13 cellular contexts compared by ENCODE assay signal in the genomic region with DNA sequence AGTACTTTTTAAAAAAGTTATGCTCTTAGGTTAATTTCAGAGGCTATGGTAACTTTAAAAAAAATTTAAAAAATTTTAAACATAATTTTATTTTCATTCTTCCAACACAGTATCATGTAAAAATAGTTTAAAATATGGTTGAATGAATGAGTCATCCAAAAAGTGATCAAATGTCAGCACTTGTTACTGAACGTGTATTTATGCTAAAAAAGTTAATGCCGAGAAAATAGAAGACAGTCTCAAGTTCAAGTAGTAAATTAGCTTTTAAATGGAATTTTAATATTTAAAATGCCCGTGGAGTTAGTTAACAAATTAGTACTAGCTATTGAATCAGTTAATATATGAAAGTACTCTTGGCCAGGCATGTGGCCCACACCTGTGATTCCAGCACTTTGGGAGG. TPM values are rescaled to one million over a fixed set of nuclear protein-coding genes. Genes with fewer than 3 reads are reported as not detected.
DNase-seq lines count a peak whose midpoint lies in the region; ATAC-seq and TF ChIP-seq lines count a peak whose summit lies in the region.
"Had no signal": no experiment of that assay in that cellular context is flagged by ENCODE, and none has a peak within 500 bp of the region (broad histone marks: within the 10 kb centered on the region; RNA-seq: fewer than 3 reads in every experiment).

No MANE protein-coding gene starts in this region.

- no peaks in the 10 kb centered on the region for H3K27me3 Mint-ChIP-seq in chondrocyte (ENCODE audit: low read depth)
- H3K27me3 Mint-ChIP-seq in natural killer cell treated with Interleukin-12 subunit alpha and Interleukin-12 subunit beta and Interleukin-15 and Interleukin-18, amount 100 ng/mL, for 72 hours: no peaks in the 10 kb centered on the region

- no peaks in the 10 kb centered on the region for H3K9me3 ChIP-seq in DND-41 (ENCODE audit: insufficient read depth, low read length, severe bottlenecking)
- H3K9me3 ChIP-seq in tibial nerve: no peaks in the 10 kb centered on the region
- H3K9me3 ChIP-seq: BE2C had no signal

- ATAC-seq in DND-41 (ENCODE audit: insufficient read depth, low read depth): no peak
- ATAC-seq in natural killer cell treated with Interleukin-12 subunit alpha and Interleukin-12 subunit beta and Interleukin-15 and Interleukin-18, amount 100 ng/mL, for 72 hours: no peak
- no peak for ATAC-seq in GM19351 (IDR thresholded peaks at IDR 0.05; ENCODE audit: unreplicated experiment)
- no peak for ATAC-seq in GM19397 (IDR thresholded peaks at IDR 0.05; ENCODE audit: unreplicated experiment)

- WGBS in tibial nerve, 2 donors: 50 to 51% methylated on average over 3 of the region's 3 CpGs

- H3K4me1 ChIP-seq in DND-41 (ENCODE audit: insufficient read depth, low read length) (peaks cover 56% of the 10 kb centered on the region), tibial nerve (peaks cover 0 to 53% (median 8%) of the 10 kb centered on the region in 4 donors)
- H3K4me1 ChIP-seq: BE2C had no signal

- TF ChIP-seq POLR2A in tibial nerve (IDR thresholded peaks at IDR 0.05): no peak

- peaks cover 2% of the 10 kb centered on the region for H3K36me3 Mint-ChIP-seq in chondrocyte (ENCODE audit: low read depth)
- peaks cover 18% of the 10 kb centered on the region for H3K36me3 Mint-ChIP-seq in natural killer cell treated with Interleukin-12 subunit alpha and Interleukin-12 subunit beta and Interleukin-15 and Interleukin-18, amount 100 ng/mL, for 72 hours

- peak overlapping the region; percentile 62 for H3K27ac Mint-ChIP-seq in chondrocyte (ENCODE audit: unreplicated experiment)
- H3K27ac Mint-ChIP-seq in natural killer cell treated with Interleukin-12 subunit alpha and Interleukin-12 subunit beta and Interleukin-15 and Interleukin-18, amount 100 ng/mL, for 72 hours: peak overlapping the region; percentile 28 to 52
- H3K27ac Mint-ChIP-seq: dendritic cell treated with granulocyte-macrophage colony-stimulating factor and Interleukin-4, amounts not matched to agents 40 ng/mL and 50 ng/mL, for 4 days had no signal

- peak overlapping the region; percentile 24; the same call in 1 of the 2 replicates for H3K9ac ChIP-seq in DND-41 (ENCODE audit: low read depth, low read length)

- no peak for TF ChIP-seq CTCF in DND-41 (IDR thresholded peaks at IDR 0.05; ENCODE audit: borderline replicate concordance, extremely low read depth, low read length, poor library complexity, severe bottlenecking)
- TF ChIP-seq CTCF in chondrocyte (IDR thresholded peaks at IDR 0.05): no peak
- no peak for TF ChIP-seq CTCF in tibial nerve (IDR thresholded peaks at IDR 0.05)

- H3K4me1 Mint-ChIP-seq in chondrocyte (ENCODE audit: low read depth): peaks cover 52% of the 10 kb centered on the region
- peaks cover 50 to 52% of the 10 kb centered on the region in 2 donors for H3K4me1 Mint-ChIP-seq in natural killer cell treated with Interleukin-12 subunit alpha and Interleukin-12 subunit beta and Interleukin-15 and Interleukin-18, amount 100 ng/mL, for 72 hours (ENCODE audit: low read depth in 2 of 2)

- DNase-seq in DND-41 (no peak), LHCN-M2 (ENCODE audit: low read depth) (peak; percentile 32), chondrocyte (ENCODE audit: low spot score) (no peak), SHP77 (lab: John Stamatoyannopoulos, UW) (no peak), tibial nerve (ENCODE audit: low spot score in 2 of 2) (no peak)
- DNase-seq in natural killer cell treated with Interleukin-12 subunit alpha and Interleukin-12 subunit beta and Interleukin-15 and Interleukin-18, amount 100 ng/mL, for 72 hours (ENCODE audit: low spot score): no peak
- DNase-seq: BE2C, midbrain, NCI-H1417, NCI-H69 had no signal

- H3K4me3 Mint-ChIP-seq in chondrocyte (ENCODE audit: unreplicated experiment): no peak overlapping the region
- H3K4me3 Mint-ChIP-seq in natural killer cell treated with Interleukin-12 subunit alpha and Interleukin-12 subunit beta and Interleukin-15 and Interleukin-18, amount 100 ng/mL, for 72 hours: peak overlapping the region; percentile 66
- H3K4me3 Mint-ChIP-seq: dendritic cell treated with granulocyte-macrophage colony-stimulating factor and Interleukin-4, amounts not matched to agents 40 ng/mL and 50 ng/mL, for 4 days had no signal

- H3K4me3 ChIP-seq in DND-41 (ENCODE audit: low read depth in 1 of 2, low read length in 2 of 2): peak overlapping the region in 1 of 2 experiments; percentile 30; a peak in 1 of 4 replicates
- H3K4me3 ChIP-seq in tibial nerve: no peak overlapping the region

- H3K36me3 ChIP-seq in DND-41 (ENCODE audit: insufficient read depth, low read length) (peaks cover 49% of the 10 kb centered on the region), tibial nerve (peaks cover 0 to 8% (median 0%) of the 10 kb centered on the region in 3 donors)

- H4K20me1 ChIP-seq in DND-41 (ENCODE audit: insufficient read depth, low read length): peaks cover 75% of the 10 kb centered on the region

- peak overlapping the region; percentile 26; the same call in 1 of the 2 replicates for H3K27ac ChIP-seq in DND-41 (ENCODE audit: low read length)
- no peak overlapping the region for H3K27ac ChIP-seq in tibial nerve

- TF ChIP-seq EP300 in tibial nerve (IDR thresholded peaks at IDR 0.05): no peak

- H3K4me2 ChIP-seq in DND-41 (ENCODE audit: insufficient read depth, low read length): peak overlapping the region; percentile 48

- H3K27me3 ChIP-seq in DND-41 (ENCODE audit: insufficient read depth, low read length, poor library complexity) (no peaks in the 10 kb centered on the region), tibial nerve (no peaks in the 10 kb centered on the region)
- H3K27me3 ChIP-seq: BE2C had no signal

- H3K79me2 ChIP-seq in DND-41 (ENCODE audit: insufficient read depth, low read length): peaks cover 96% of the 10 kb centered on the region

- H3K9me3 Mint-ChIP-seq in chondrocyte (ENCODE audit: low read depth): peaks cover under 1% of the 10 kb centered on the region
- no peaks in the 10 kb centered on the region for H3K9me3 Mint-ChIP-seq in natural killer cell treated with Interleukin-12 subunit alpha and Interleukin-12 subunit beta and Interleukin-15 and Interleukin-18, amount 100 ng/mL, for 72 hours

- no peak overlapping the region for H2AFZ ChIP-seq in DND-41 (ENCODE audit: low read depth, low read length)

RNA-seq across cellular contexts. Expression of a gene that starts 4.8 kb away (rescaled TPM):
- 11.9 and 13.4 TPM in 2 replicates for total RNA-seq in LHCN-M2 (2014; rRNA removed)
- 11.7 TPM for polyA plus RNA-seq in LHCN-M2 (2012)
- 34.4 to 36.5 TPM (median 36.0 TPM) in 3 replicates for total RNA-seq in chondrocyte
- total RNA-seq in natural killer cell treated with Interleukin-12 subunit alpha and Interleukin-12 subunit beta and Interleukin-15 and Interleukin-18, amount 100 ng/mL, for 72 hours: 10 to 100 TPM; 66.3 to 95.2 TPM
- 10 to 100 TPM; 35.7 to 55.9 (median 45.7) TPM for total RNA-seq in tibial nerve
